In genomic region chr10:12489806-12490205, GRCh38 we compare ENCODE assay signal across 18 cellular contexts.
A peak's percentile ranks its signal among the peaks of the same experiment; 100 is the strongest.
DNase-seq lines count a peak whose midpoint lies in the region; ATAC-seq and TF ChIP-seq lines count a peak whose summit lies in the region.
"Had no signal": no experiment of that assay in that cellular context is flagged by ENCODE, and none has a peak within 500 bp of the region (broad histone marks: within the 10 kb centered on the region; RNA-seq: fewer than 3 reads in every experiment).

No MANE protein-coding gene starts in this region.

- no peak overlapping the region for H3K9ac ChIP-seq in mesendoderm (ENCODE audit: low read length)
- H3K9ac ChIP-seq: BLaER1 had no signal

- no peak for TF ChIP-seq POLR2A in spleen (IDR thresholded peaks at IDR 0.05)

- H2BK120ac ChIP-seq in mesendoderm (ENCODE audit: low read depth, low read length): no peak overlapping the region

- no peaks in the 10 kb centered on the region for H3K79me2 ChIP-seq in mesendoderm (ENCODE audit: control insufficient read depth, insufficient read depth, low read length)

- H3K4me2 ChIP-seq in mesendoderm (ENCODE audit: low read length): no peak overlapping the region
- H3K4me2 ChIP-seq: BLaER1 had no signal

- H3K27me3 Mint-ChIP-seq in dendritic cell treated with granulocyte-macrophage colony-stimulating factor and Interleukin-4, amounts not matched to agents 40 ng/mL and 50 ng/mL, for 4 days: no peaks in the 10 kb centered on the region

- no peak overlapping the region for H3K4ac ChIP-seq in mesendoderm (ENCODE audit: low read depth, low read length)

- peaks cover 16% of the 10 kb centered on the region for H3K4me1 ChIP-seq in left ventricle myocardium inferior
- peaks cover 8% of the 10 kb centered on the region for H3K4me1 ChIP-seq in mesendoderm (ENCODE audit: control insufficient read depth, low read depth, low read length)
- H3K4me1 ChIP-seq in spleen: peaks cover 0 to 21% (median 12%) of the 10 kb centered on the region in 6 donors
- H3K4me1 ChIP-seq: HAP-1 had no signal

- H4K8ac ChIP-seq in mesendoderm (ENCODE audit: low read depth, low read length): no peak overlapping the region

- ATAC-seq in left cardiac atrium (peak; percentile 45 to 58), HG02852 (IDR thresholded peaks at IDR 0.05; ENCODE audit: unreplicated experiment) (no peak)
- ATAC-seq: K562 had no signal

- H3K9me3 ChIP-seq in left ventricle myocardium inferior (replicated peaks): no peaks in the 10 kb centered on the region
- H3K9me3 ChIP-seq in spleen: no peaks in the 10 kb centered on the region
- H3K9me3 ChIP-seq: BLaER1, HAP-1 had no signal

- H3K18ac ChIP-seq in mesendoderm (ENCODE audit: low read length): no peak overlapping the region

- intact Hi-C loops in left cardiac atrium (cut with DNase I) (loop anchor here in 1 of 2 donors (10.0 kb wide), 1 partner anchor 225 kb away; no protein-coding TSS in a partner anchor), left ventricle myocardium inferior (cut with micrococcal nuclease) (no loop called here), spleen (cut with DNase I; ENCODE audit: low total_unique reads) (no loop called here)
- intact Hi-C loops in dendritic cell treated with granulocyte-macrophage colony-stimulating factor and Interleukin-4, amounts not matched to agents 40 ng/mL and 50 ng/mL, for 4 days (cut with micrococcal nuclease): no loop called here

- no peak overlapping the region for H4K5ac ChIP-seq in mesendoderm (ENCODE audit: low read length)

- peak overlapping the region; percentile 54 for H3K56ac ChIP-seq in mesendoderm (ENCODE audit: low read length)

- no peaks in the 10 kb centered on the region for H3K27me3 ChIP-seq in left ventricle myocardium inferior (ENCODE audit: low read depth)
- H3K27me3 ChIP-seq in mesendoderm (ENCODE audit: insufficient read depth, low read length, poor library complexity): no peaks in the 10 kb centered on the region
- H3K27me3 ChIP-seq in spleen (replicated peaks in 1 of 7): no peaks in the 10 kb centered on the region
- H3K27me3 ChIP-seq: BLaER1 had no signal

- H3K79me1 ChIP-seq in mesendoderm (ENCODE audit: low read length): no peaks in the 10 kb centered on the region

- H3K27ac Mint-ChIP-seq in dendritic cell treated with granulocyte-macrophage colony-stimulating factor and Interleukin-4, amounts not matched to agents 40 ng/mL and 50 ng/mL, for 4 days: peak overlapping the region; percentile 40

- no peaks in the 10 kb centered on the region for H3K36me3 ChIP-seq in left ventricle myocardium inferior
- H3K36me3 ChIP-seq in mesendoderm (ENCODE audit: control insufficient read depth, insufficient read depth, low read length): no peaks in the 10 kb centered on the region
- H3K36me3 ChIP-seq in spleen: no peaks in the 10 kb centered on the region
- H3K36me3 ChIP-seq: BLaER1, HAP-1 had no signal

- no peak overlapping the region for H3K27ac ChIP-seq in left ventricle myocardium inferior (replicated peaks)
- peak overlapping the region; percentile 34 for H3K27ac ChIP-seq in mesendoderm (ENCODE audit: low read depth, low read length)
- H3K27ac ChIP-seq in spleen: no peak overlapping the region
- H3K27ac ChIP-seq: BLaER1 had no signal

- no peak overlapping the region for H3K4me3 ChIP-seq in left ventricle myocardium inferior
- H3K4me3 ChIP-seq in mesendoderm (ENCODE audit: low read length): no peak overlapping the region
- no peak overlapping the region for H3K4me3 ChIP-seq in spleen
- H3K4me3 ChIP-seq: BLaER1, HAP-1, K562 had no signal

- H2AK5ac ChIP-seq in mesendoderm (ENCODE audit: low read length): no peak overlapping the region

- no peaks in the 10 kb centered on the region for H3K9me3 Mint-ChIP-seq in dendritic cell treated with granulocyte-macrophage colony-stimulating factor and Interleukin-4, amounts not matched to agents 40 ng/mL and 50 ng/mL, for 4 days

- TF ChIP-seq CTCF in left ventricle myocardium inferior (IDR thresholded peaks at IDR 0.05; ENCODE audit: borderline replicate concordance) (no peak), spleen (IDR thresholded peaks at IDR 0.05 in 8 of 11, conservative IDR thresholded peaks at IDR 0.05 in 3 of 11) (no peak)

- DNase-seq in left cardiac atrium: peak; percentile 40
- DNase-seq in left ventricle myocardium inferior: no peak
- DNase-seq in mesendoderm: peak; percentile 92
- peak; percentile 61 for DNase-seq in spleen
- no peak for DNase-seq in OCI-M1 (lab: John Stamatoyannopoulos, UW)
- no peak for DNase-seq in Kasumi-1 (lab: John Stamatoyannopoulos, UW)
- DNase-seq: 8988T, DMS153, EL, NCI-H146, NCI-H2107, NCI-H226, NCI-H526 treated with DMSO at 0.1 percent for 48 hours had no signal

- no peak overlapping the region for H3K4me3 Mint-ChIP-seq in dendritic cell treated with granulocyte-macrophage colony-stimulating factor and Interleukin-4, amounts not matched to agents 40 ng/mL and 50 ng/mL, for 4 days

- peaks cover 5% of the 10 kb centered on the region for H3K36me3 Mint-ChIP-seq in dendritic cell treated with granulocyte-macrophage colony-stimulating factor and Interleukin-4, amounts not matched to agents 40 ng/mL and 50 ng/mL, for 4 days (ENCODE audit: low read depth)

- H2BK5ac ChIP-seq in mesendoderm (ENCODE audit: low read length): no peak overlapping the region

- WGBS in mesendoderm (ENCODE audit: extremely low coverage, insufficient coverage, low lambda C conversion rate): no CpG with 5 or more reads among the region's 13 CpGs
- WGBS in spleen, 5 donors: 76 to 92% (median 89%) methylated on average over 5 to 13 of the region's 13 CpGs

- H3K4me1 Mint-ChIP-seq in dendritic cell treated with granulocyte-macrophage colony-stimulating factor and Interleukin-4, amounts not matched to agents 40 ng/mL and 50 ng/mL, for 4 days (ENCODE audit: low read depth): peaks cover 41% of the 10 kb centered on the region

- H2BK15ac ChIP-seq in mesendoderm (replicated peaks; ENCODE audit: low read depth): no peak overlapping the region

- H3K23ac ChIP-seq in mesendoderm (ENCODE audit: low read length): peak overlapping the region; percentile 45

Comparison
In these comparisons a context has a peak if more than half of its experiments do, and no peak if none do; other contexts are left out.
1. DNase-seq: peak in left cardiac atrium (single experiment), mesendoderm (single experiment) and spleen (single experiment); none in left ventricle myocardium inferior (single experiment), OCI-M1 (single experiment) and Kasumi-1 (0 of 2).